8 cellular contexts compared by ENCODE assay signal in genomic region chr11:40293655-40294342, GRCh38.
A peak's percentile ranks its signal among the peaks of the same experiment; 100 is the strongest.
DNase-seq lines count a peak whose midpoint lies in the region; ATAC-seq and TF ChIP-seq lines count a peak whose summit lies in the region.

No MANE protein-coding gene starts in this region.

- TF ChIP-seq CTCF in HCT116 (IDR thresholded peaks at IDR 0.05 in 2 of 3, conservative IDR thresholded peaks at IDR 0.05 in 1 of 3; ENCODE audit: borderline replicate concordance in 1 of 3, insufficient read depth in 1 of 3, low read depth in 2 of 3, low read length in 2 of 3) (peak in 2 of 3 experiments; percentile 61; a peak in 4 of 6 replicates), Loucy (conservative IDR thresholded peaks at IDR 0.05; ENCODE audit: low read length) (peak; percentile 88), SK-N-SH (IDR thresholded peaks at IDR 0.05) (peak; percentile 97), colonic mucosa (IDR thresholded peaks at IDR 0.05) (peak; percentile 67)

- H3K9me2 ChIP-seq in HCT116 (ENCODE audit: insufficient read depth) (no peaks in the 10 kb centered on the region), Loucy (replicated peaks; ENCODE audit: low read depth, low read length) (no peaks in the 10 kb centered on the region), SK-N-SH (no peaks in the 10 kb centered on the region)

- H3K9ac ChIP-seq in HCT116 (ENCODE audit: low read length) (no peak overlapping the region), Loucy (ENCODE audit: low read depth, low read length, poor library complexity, severe bottlenecking) (no peak overlapping the region), SK-N-SH (peak overlapping the region; percentile 60; the same call in 1 of the 2 replicates), colonic mucosa (ENCODE audit: low read depth in 2 of 2, low read length in 2 of 2) (no peak overlapping the region)

- H3K4me2 ChIP-seq in HCT116 (ENCODE audit: low read length) (no peak overlapping the region), Loucy (ENCODE audit: low read depth, low read length, poor library complexity, severe bottlenecking) (no peak overlapping the region), SK-N-SH (peak overlapping the region; percentile 89)

- no peak for TF ChIP-seq EP300 in SK-N-SH (IDR thresholded peaks at IDR 0.05; ENCODE audit: borderline replicate concordance in 1 of 2, low read depth in 1 of 2, low read length in 1 of 2)

- H3F3A ChIP-seq in Loucy (ENCODE audit: low read depth) (no peaks in the 10 kb centered on the region), SK-N-SH (replicated peaks; ENCODE audit: insufficient read depth) (no peaks in the 10 kb centered on the region)

- BruUV-seq in HCT116 (replicated peaks; lab: Mats Ljungman, UMichigan) = no TSS peak

- H4K20me1 ChIP-seq in HCT116 (ENCODE audit: insufficient read depth) = no peaks in the 10 kb centered on the region
- no peaks in the 10 kb centered on the region for H4K20me1 ChIP-seq in Loucy (ENCODE audit: insufficient read depth, low read length, poor library complexity, severe bottlenecking)
- no peaks in the 10 kb centered on the region for H4K20me1 ChIP-seq in SK-N-SH (ENCODE audit: insufficient read depth)

- CTCF ChIA-PET in HCT116 (lab: Charles Lee) (no interaction called here), SK-N-SH (lab: Yijun Ruan, JAX) (interaction anchor here (0.6 to 6.6 kb wide), 53 partner anchors 11 to 1502 kb away, joined by 3 to 107 read pairs (median 4); no protein-coding TSS in a partner anchor)

- intact Hi-C loops in HCT116 (cut with micrococcal nuclease) = no loop called here
- intact Hi-C loops in colonic mucosa (cut with DNase I) = no loop called here

- H3K27me3 ChIP-seq in HCT116 (ENCODE audit: insufficient read depth, low read length) = no peaks in the 10 kb centered on the region
- no peaks in the 10 kb centered on the region for H3K27me3 ChIP-seq in Loucy (ENCODE audit: insufficient read depth, low read length, poor library complexity, severe bottlenecking)
- no peaks in the 10 kb centered on the region for H3K27me3 ChIP-seq in SK-N-SH (ENCODE audit: insufficient read depth)
- no peaks in the 10 kb centered on the region for H3K27me3 ChIP-seq in colonic mucosa

- POLR2A ChIA-PET in HCT116 (lab: Charles Lee) = no interaction called here
- POLR2A ChIA-PET in SK-N-SH (lab: Yijun Ruan, JAX) = no interaction called here

- no peak for ATAC-seq in HCT116

- H3K79me2 ChIP-seq in HCT116 (ENCODE audit: insufficient read depth, low read length) = no peaks in the 10 kb centered on the region
- H3K79me2 ChIP-seq in Loucy (ENCODE audit: insufficient read depth, low read length) = no peaks in the 10 kb centered on the region
- no peaks in the 10 kb centered on the region for H3K79me2 ChIP-seq in SK-N-SH (ENCODE audit: insufficient read depth)

- TF ChIP-seq POLR2A in HCT116 (IDR thresholded peaks at IDR 0.05; ENCODE audit: borderline replicate concordance, extremely low read depth, insufficient read depth, insufficient read length) = no peak

- H3K4me3 ChIP-seq in HCT116 (replicated peaks in 1 of 2; ENCODE audit: low read depth in 1 of 2, low read length in 2 of 2) (no peak overlapping the region), Loucy (ENCODE audit: low read length, poor library complexity, severe bottlenecking) (no peak overlapping the region), SK-N-SH (ENCODE audit: low read depth in 2 of 2, low read length in 1 of 2) (peak overlapping the region; percentile 58 to 97), colonic mucosa (peak overlapping the region; percentile 21)

- H2AFZ ChIP-seq in HCT116 (ENCODE audit: low read depth, low read length, poor library complexity, severe bottlenecking) (no peak overlapping the region), Loucy (ENCODE audit: low read length) (no peak overlapping the region), SK-N-SH (ENCODE audit: low read depth) (peak overlapping the region; percentile 99)

- H3K4me1 ChIP-seq in HCT116 (ENCODE audit: control insufficient read depth in 1 of 2, insufficient read depth in 2 of 2, low read length in 2 of 2) (no peaks in the 10 kb centered on the region), Loucy (ENCODE audit: insufficient read depth, low read length, poor library complexity, severe bottlenecking) (no peaks in the 10 kb centered on the region), SK-N-SH (ENCODE audit: control insufficient read depth in 1 of 2, insufficient read depth in 2 of 2, low read depth in 1 of 2, low read length in 1 of 2) (peaks cover 7 to 9% of the 10 kb centered on the region in 2 experiments; a peak in 3 of 4 replicates), colonic mucosa (no peaks in the 10 kb centered on the region)

- DNase-seq in activated naive CD4-positive, alpha-beta T cell treated with Interleukin-2 at 50 U/mL for 16 hours = peak; percentile 3
- DNase-seq in activated naive CD4-positive, alpha-beta T cell (lab: John Stamatoyannopoulos, UW) = no peak
- no peak for DNase-seq in HCT116 (ENCODE audit: low read depth, low spot score)
- DNase-seq in SK-N-SH = peak; percentile 82
- peak; percentile 37 for DNase-seq in colonic mucosa
- peak; percentile 91 for DNase-seq in kidney glomerular epithelial cell (lab: John Stamatoyannopoulos, UW)
- peak; percentile 29 for DNase-seq in stimulated activated CD4-positive, alpha-beta T cell treated with anti-CD3 and anti-CD28 coated beads, Interleukin-1b, Interleukin-23, amount 100 ng/mL, for 48 hours

- H3K27ac ChIP-seq in HCT116 (ENCODE audit: low read depth, low read length) = no peak overlapping the region
- peak overlapping the region; percentile 49 to 51; a peak in 2 of 4 replicates for H3K27ac ChIP-seq in SK-N-SH (ENCODE audit: low read depth in 2 of 2, low read length in 1 of 2)
- peak overlapping the region; percentile 11 for H3K27ac ChIP-seq in colonic mucosa

- RAD21 ChIA-PET in HCT116 (lab: Charles Lee; ENCODE audit: low non-redundant PET in 1 of 2, low total read pairs in 2 of 2, uncharacterized antibody in 2 of 2, unreplicated experiment in 2 of 2) = no interaction called here

- 4% methylated on average over 24 of the region's 27 CpGs for WGBS in SK-N-SH (ENCODE audit: low lambda C conversion rate)

- TF ChIP-seq RAD21 in HCT116 (IDR thresholded peaks at IDR 0.05; ENCODE audit: low read depth) (no peak), SK-N-SH (IDR thresholded peaks at IDR 0.05; ENCODE audit: low read length) (peak; percentile 100)

- H3K36me3 ChIP-seq in HCT116 (ENCODE audit: control insufficient read depth in 1 of 2, insufficient read depth in 2 of 2, low read length in 2 of 2) (no peaks in the 10 kb centered on the region), Loucy (ENCODE audit: insufficient read depth, low read length) (no peaks in the 10 kb centered on the region), SK-N-SH (replicated peaks in 1 of 2; ENCODE audit: control insufficient read depth in 1 of 2, insufficient read depth in 2 of 2, low read length in 1 of 2) (no peaks in the 10 kb centered on the region), colonic mucosa (no peaks in the 10 kb centered on the region)

- H3K9me3 ChIP-seq in HCT116 (ENCODE audit: control insufficient read depth in 1 of 2, insufficient read depth in 1 of 2, low read depth in 1 of 2, low read length in 2 of 2) = peaks cover 0 to 13% of the 10 kb centered on the region in 2 experiments; a peak in 2 of 4 replicates
- H3K9me3 ChIP-seq in Loucy (ENCODE audit: insufficient read depth, low read depth, low read length) = no peaks in the 10 kb centered on the region
- no peaks in the 10 kb centered on the region for H3K9me3 ChIP-seq in SK-N-SH
- no peaks in the 10 kb centered on the region for H3K9me3 ChIP-seq in colonic mucosa

TF ChIP-seq in HCT116, 20 proteins besides CTCF, POLR2A, EP300 and RAD21 (continues in another document):
- TF ChIP-seq TCF7L2 (IDR thresholded peaks at IDR 0.05; ENCODE audit: borderline replicate concordance, extremely low read depth, insufficient read depth, insufficient read length) = no peak
- TF ChIP-seq POLR2AphosphoS5 (IDR thresholded peaks at IDR 0.05; ENCODE audit: low read depth, low read length) = no peak

TF ChIP-seq in SK-N-SH, 30 proteins besides CTCF, POLR2A, EP300 and RAD21 (continues in another document):
- no peak for TF ChIP-seq JUND (IDR thresholded peaks at IDR 0.05)
- peak; percentile 93 for TF ChIP-seq SMC3 (IDR thresholded peaks at IDR 0.05; ENCODE audit: low read depth, low read length)
- peak; percentile 51; the same call in 1 of the 2 replicates for TF ChIP-seq RCOR1 (IDR thresholded peaks at IDR 0.05; ENCODE audit: low read length)
- TF ChIP-seq EZH2phosphoT487 (IDR thresholded peaks at IDR 0.05; ENCODE audit: borderline replicate concordance, low read depth) = no peak
- TF ChIP-seq, protein P1, sequence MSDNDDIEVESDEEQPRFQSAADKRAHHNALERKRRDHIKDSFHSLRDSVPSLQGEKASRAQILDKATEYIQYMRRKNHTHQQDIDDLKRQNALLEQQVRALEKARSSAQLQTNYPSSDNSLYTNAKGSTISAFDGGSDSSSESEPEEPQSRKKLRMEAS (IDR thresholded peaks at IDR 0.05; ENCODE audit: low read depth) = 0 out of 2 replicates have a peak, but pooled peaks have one; percentile 6
- TF ChIP-seq, protein P2, sequence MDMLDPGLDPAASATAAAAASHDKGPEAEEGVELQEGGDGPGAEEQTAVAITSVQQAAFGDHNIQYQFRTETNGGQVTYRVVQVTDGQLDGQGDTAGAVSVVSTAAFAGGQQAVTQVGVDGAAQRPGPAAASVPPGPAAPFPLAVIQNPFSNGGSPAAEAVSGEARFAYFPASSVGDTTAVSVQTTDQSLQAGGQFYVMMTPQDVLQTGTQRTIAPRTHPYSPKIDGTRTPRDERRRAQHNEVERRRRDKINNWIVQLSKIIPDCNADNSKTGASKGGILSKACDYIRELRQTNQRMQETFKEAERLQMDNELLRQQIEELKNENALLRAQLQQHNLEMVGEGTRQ (IDR thresholded peaks at IDR 0.05; ENCODE audit: borderline replicate concordance, low read depth, low read length) = no peak
- TF ChIP-seq USF1 (IDR thresholded peaks at IDR 0.05; ENCODE audit: borderline replicate concordance, low read depth) = no peak
- peak; percentile 68 for TF ChIP-seq CHD2 (IDR thresholded peaks at IDR 0.05; ENCODE audit: low read length, partially characterized antibody)
- TF ChIP-seq YY1 (IDR thresholded peaks at IDR 0.05; ENCODE audit: low read depth) = no peak
- TF ChIP-seq GATA2 (CRISPR knock-in tag; IDR thresholded peaks at IDR 0.05) = 0 out of 2 replicates have a peak, but pooled peaks have one; percentile 24
- peak; percentile 70 for TF ChIP-seq RFX5 (IDR thresholded peaks at IDR 0.05; ENCODE audit: low read length)

Comparison
In these comparisons a context has a peak if more than half of its experiments do, and no peak if none do; other contexts are left out.
1. DNase-seq: peak in activated naive CD4-positive, alpha-beta T cell treated with Interleukin-2 at 50 U/mL for 16 hours (single experiment), SK-N-SH (single experiment), colonic mucosa (single experiment), kidney glomerular epithelial cell (single experiment) and stimulated activated CD4-positive, alpha-beta T cell treated with anti-CD3 and anti-CD28 coated beads, Interleukin-1b, Interleukin-23, amount 100 ng/mL, for 48 hours (single experiment); none in activated naive CD4-positive, alpha-beta T cell (0 of 4) and HCT116 (single experiment).
2. H3K4me3 ChIP-seq: peak in SK-N-SH (2 of 2) and colonic mucosa (single experiment); none in HCT116 (0 of 2) and Loucy (single experiment).
3. Peak in every context shown above with its lines, with median percentiles within 50 percentile points of each other: CTCF ChIP-seq.